In the genomic region with DNA sequence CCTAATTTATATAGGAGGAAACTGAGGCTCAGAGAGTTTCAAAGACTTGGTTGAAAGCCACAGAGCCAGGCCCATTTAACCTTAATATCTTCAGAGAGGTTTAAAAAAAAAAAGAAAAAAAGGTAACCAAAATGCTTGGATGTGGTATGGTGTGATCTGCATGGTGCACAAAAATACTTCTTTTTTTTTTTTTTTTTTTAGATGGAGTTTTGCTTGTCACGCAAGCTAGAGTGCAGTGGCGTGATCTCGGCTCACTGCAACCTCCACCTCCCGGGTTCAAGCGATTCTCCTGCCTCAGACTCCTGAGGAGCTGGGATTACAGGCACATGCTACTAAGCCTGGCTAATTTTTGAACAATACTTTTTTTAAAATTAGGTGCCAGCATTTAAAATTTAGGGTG, we compare ENCODE assay signal across 11 cellular contexts.
A peak's percentile ranks its signal among the peaks of the same experiment; 100 is the strongest.
DNase-seq lines count a peak whose midpoint lies in the region; ATAC-seq and TF ChIP-seq lines count a peak whose summit lies in the region.
"Had no signal": no experiment of that assay in that cellular context is flagged by ENCODE, and none has a peak within 500 bp of the region (broad histone marks: within the 10 kb centered on the region; RNA-seq: fewer than 3 reads in every experiment).

No MANE protein-coding gene starts in this region.

- peak overlapping the region; percentile 74 for H3K4me2 ChIP-seq in OCI-LY3 (ENCODE audit: low read length)
- H3K4me2 ChIP-seq: KMS-11 had no signal

- H3K27ac Mint-ChIP-seq in dendritic cell treated with granulocyte-macrophage colony-stimulating factor and Interleukin-4, amounts not matched to agents 40 ng/mL and 50 ng/mL, for 4 days, result peak overlapping the region; percentile 92
- H3K27ac Mint-ChIP-seq in stimulated activated effector memory CD8-positive, alpha-beta T cell treated with anti-CD3 and anti-CD28 coated beads, Interleukin-12 subunit alpha, Interleukin-12 subunit beta, amount 100 ng/mL, for 72 hours, result peak overlapping the region; percentile 97

- no peaks in the 10 kb centered on the region for H3K27me3 ChIP-seq in OCI-LY3 (ENCODE audit: low read depth, low read length)

- no peaks in the 10 kb centered on the region for H3K79me2 ChIP-seq in OCI-LY3 (ENCODE audit: low read length)

- no peak overlapping the region for H3K27ac ChIP-seq in OCI-LY3 (ENCODE audit: low read length)
- H3K27ac ChIP-seq: KMS-11 had no signal

- H3K9me3 ChIP-seq in OCI-LY3 (ENCODE audit: insufficient read depth, low read length), result no peaks in the 10 kb centered on the region

- no peaks in the 10 kb centered on the region for H3K36me3 Mint-ChIP-seq in dendritic cell treated with granulocyte-macrophage colony-stimulating factor and Interleukin-4, amounts not matched to agents 40 ng/mL and 50 ng/mL, for 4 days (ENCODE audit: low read depth)
- peaks cover 17% of the 10 kb centered on the region for H3K36me3 Mint-ChIP-seq in stimulated activated effector memory CD8-positive, alpha-beta T cell treated with anti-CD3 and anti-CD28 coated beads, Interleukin-12 subunit alpha, Interleukin-12 subunit beta, amount 100 ng/mL, for 72 hours

- no peaks in the 10 kb centered on the region for H3K36me3 ChIP-seq in OCI-LY3 (replicated peaks; ENCODE audit: low read depth, low read length)

- H4K20me1 ChIP-seq in OCI-LY3 (ENCODE audit: insufficient read depth, low read length), result no peaks in the 10 kb centered on the region

- H2AFZ ChIP-seq in OCI-LY3 (ENCODE audit: low read depth, low read length), result no peak overlapping the region

- peaks cover 10% of the 10 kb centered on the region for H3K4me1 ChIP-seq in OCI-LY3 (ENCODE audit: low read length)

- H3K4me3 ChIP-seq in GM08714 (ENCODE audit: low read length) (peak overlapping the region; percentile 23; the same call in 1 of the 2 replicates), OCI-LY3 (ENCODE audit: low read length) (peak overlapping the region; percentile 63; the same call in 1 of the 2 replicates)

- peaks cover 72% of the 10 kb centered on the region for H3K4me1 Mint-ChIP-seq in dendritic cell treated with granulocyte-macrophage colony-stimulating factor and Interleukin-4, amounts not matched to agents 40 ng/mL and 50 ng/mL, for 4 days (ENCODE audit: low read depth)
- peaks cover 83% of the 10 kb centered on the region for H3K4me1 Mint-ChIP-seq in stimulated activated effector memory CD8-positive, alpha-beta T cell treated with anti-CD3 and anti-CD28 coated beads, Interleukin-12 subunit alpha, Interleukin-12 subunit beta, amount 100 ng/mL, for 72 hours

- no peaks in the 10 kb centered on the region for H3K27me3 Mint-ChIP-seq in dendritic cell treated with granulocyte-macrophage colony-stimulating factor and Interleukin-4, amounts not matched to agents 40 ng/mL and 50 ng/mL, for 4 days

- peak; percentile 47 for ATAC-seq in stimulated activated effector memory CD8-positive, alpha-beta T cell treated with anti-CD3 and anti-CD28 coated beads, Interleukin-12 subunit alpha, Interleukin-12 subunit beta, amount 100 ng/mL, for 72 hours
- ATAC-seq in HG03378 (IDR thresholded peaks at IDR 0.05; ENCODE audit: unreplicated experiment), result no peak
- no peak for ATAC-seq in GM18858 (IDR thresholded peaks at IDR 0.05; ENCODE audit: unreplicated experiment)
- ATAC-seq: Panc1 had no signal

- intact Hi-C loops in dendritic cell treated with granulocyte-macrophage colony-stimulating factor and Interleukin-4, amounts not matched to agents 40 ng/mL and 50 ng/mL, for 4 days (cut with micrococcal nuclease), result no loop called here

- H3K9me3 Mint-ChIP-seq in dendritic cell treated with granulocyte-macrophage colony-stimulating factor and Interleukin-4, amounts not matched to agents 40 ng/mL and 50 ng/mL, for 4 days, result no peaks in the 10 kb centered on the region
- H3K9me3 Mint-ChIP-seq in stimulated activated effector memory CD8-positive, alpha-beta T cell treated with anti-CD3 and anti-CD28 coated beads, Interleukin-12 subunit alpha, Interleukin-12 subunit beta, amount 100 ng/mL, for 72 hours, result no peaks in the 10 kb centered on the region

- DNase-seq in stimulated activated effector memory CD8-positive, alpha-beta T cell treated with anti-CD3 and anti-CD28 coated beads, Interleukin-12 subunit alpha, Interleukin-12 subunit beta, amount 100 ng/mL, for 72 hours (ENCODE audit: low spot score in 2 of 2), result no peak
- no peak for DNase-seq in NCI-H1694 treated with DMSO at 0.1 percent for 48 hours (lab: John Stamatoyannopoulos, UW)
- DNase-seq: islet precursor cell, T1000 had no signal

- peak overlapping the region; percentile 67 for H3K4me3 Mint-ChIP-seq in dendritic cell treated with granulocyte-macrophage colony-stimulating factor and Interleukin-4, amounts not matched to agents 40 ng/mL and 50 ng/mL, for 4 days
- peak overlapping the region; percentile 87 for H3K4me3 Mint-ChIP-seq in stimulated activated effector memory CD8-positive, alpha-beta T cell treated with anti-CD3 and anti-CD28 coated beads, Interleukin-12 subunit alpha, Interleukin-12 subunit beta, amount 100 ng/mL, for 72 hours

- no peak overlapping the region for H3K9ac ChIP-seq in OCI-LY3 (ENCODE audit: low read length)
- H3K9ac ChIP-seq: KMS-11 had no signal

- TF ChIP-seq CTCF in OCI-LY3 (IDR thresholded peaks at IDR 0.05; ENCODE audit: low read depth, low read length), result no peak
